Comparison of ENCODE assay signal across 8 cellular contexts in the genomic region with DNA sequence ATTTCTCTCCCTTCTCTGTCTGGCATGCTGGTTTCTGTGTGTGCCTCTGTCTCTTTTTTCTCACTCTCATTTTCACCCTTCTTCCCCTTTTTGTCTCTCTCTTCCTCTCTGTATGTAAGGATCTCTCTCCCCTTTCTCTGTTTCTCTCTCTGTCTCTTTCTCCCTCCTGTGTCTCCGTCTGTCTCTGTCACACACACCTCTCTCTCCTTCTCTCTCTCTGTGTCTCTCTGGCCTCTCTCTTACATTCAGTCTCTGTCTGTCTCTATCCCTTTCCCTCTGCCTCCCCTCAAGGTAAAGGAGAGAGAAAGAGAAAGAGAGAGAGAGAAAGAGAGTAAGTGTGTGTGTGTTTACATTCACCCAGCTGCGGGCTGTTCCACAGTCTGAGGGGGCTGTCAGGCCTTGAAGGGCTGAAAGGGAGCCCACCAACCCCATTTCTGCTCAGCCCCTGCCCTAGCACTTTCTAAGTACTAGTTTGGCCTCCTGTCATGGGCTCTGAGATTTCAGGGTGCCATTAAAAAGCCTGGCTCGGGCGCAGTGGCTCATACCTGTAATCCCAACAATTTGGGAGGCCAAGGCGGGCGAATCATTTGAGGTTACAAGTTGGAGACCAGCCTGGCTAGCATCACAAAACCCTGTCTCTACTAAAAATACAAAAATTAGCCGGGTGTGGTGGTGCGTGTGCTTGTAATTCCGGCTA. TPM values are rescaled to one million over a fixed set of nuclear protein-coding genes. Genes with fewer than 3 reads are reported as not detected.
A peak's percentile ranks its signal among the peaks of the same experiment; 100 is the strongest.
DNase-seq lines count a peak whose midpoint lies in the region; ATAC-seq and TF ChIP-seq lines count a peak whose summit lies in the region.

No MANE protein-coding gene starts in this region.

- H3K4me3 ChIP-seq in BE2C (ENCODE audit: low read depth, low read length) (peak overlapping the region; percentile 62), mononuclear cell (ENCODE audit: low read length) (peak overlapping the region; percentile 35)

- H3K36me3 ChIP-seq in BE2C: no peaks in the 10 kb centered on the region; the same call in 1 of the 2 replicates

- DNase-seq in BE2C (no peak), amygdala (lab: John Stamatoyannopoulos, UW) (no peak)
- DNase-seq in activated CD8-positive, alpha-beta T cell treated with anti-CD3 and anti-CD28 coated beads for 36 hours: peak; percentile 15
- no peak for DNase-seq in stimulated activated naive CD4-positive, alpha-beta T cell treated with Interleukin-2 at 50 U/mL for 16 hours (lab: John Stamatoyannopoulos, UW)

- peak overlapping the region; percentile 85 for H3K4me3 Mint-ChIP-seq in activated CD8-positive, alpha-beta T cell treated with anti-CD3 and anti-CD28 coated beads for 36 hours

- peak; percentile 42 for ATAC-seq in GM21619 (IDR thresholded peaks at IDR 0.05; ENCODE audit: unreplicated experiment)
- ATAC-seq in activated CD8-positive, alpha-beta T cell treated with anti-CD3 and anti-CD28 coated beads for 36 hours: peak; percentile 16
- ATAC-seq in GM18502 (IDR thresholded peaks at IDR 0.05; ENCODE audit: poor library complexity, unreplicated experiment): no peak
- ATAC-seq in HG03045 (IDR thresholded peaks at IDR 0.05; ENCODE audit: unreplicated experiment): no peak

- no peaks in the 10 kb centered on the region for H3K27me3 Mint-ChIP-seq in activated CD8-positive, alpha-beta T cell treated with anti-CD3 and anti-CD28 coated beads for 36 hours

- CTCF ChIA-PET in activated CD8-positive, alpha-beta T cell treated with anti-CD3 and anti-CD28 coated beads for 36 hours (lab: Charles Lee): interaction anchor here (0.8 to 2.1 kb wide), 8 partner anchors 10 to 116 kb away, joined by 3 to 20 read pairs (median 4); a partner anchor contains a TSS

- POLR2A ChIA-PET in activated CD8-positive, alpha-beta T cell treated with anti-CD3 and anti-CD28 coated beads for 36 hours (lab: Charles Lee): interaction anchor here (0.9 to 1.5 kb wide), 5 partner anchors 9 to 119 kb away, joined by 3 to 10 read pairs (median 4); a partner anchor contains a TSS

- TF ChIP-seq CTCF in BE2C (IDR thresholded peaks at IDR 0.05; ENCODE audit: low read depth, low read length): no peak
- no peak for TF ChIP-seq CTCF in activated CD8-positive, alpha-beta T cell treated with anti-CD3 and anti-CD28 coated beads for 36 hours (IDR thresholded peaks at IDR 0.05)

- H3K27ac Mint-ChIP-seq in activated CD8-positive, alpha-beta T cell treated with anti-CD3 and anti-CD28 coated beads for 36 hours: peak overlapping the region; percentile 92

- H3K4me1 ChIP-seq in BE2C (peaks cover 5% of the 10 kb centered on the region; the same call in 1 of the 2 replicates), mononuclear cell (ENCODE audit: insufficient read depth, low read length) (peaks cover 14% of the 10 kb centered on the region)

- no peaks in the 10 kb centered on the region for H3K36me3 Mint-ChIP-seq in activated CD8-positive, alpha-beta T cell treated with anti-CD3 and anti-CD28 coated beads for 36 hours (ENCODE audit: low read depth)

- H3K9me3 Mint-ChIP-seq in activated CD8-positive, alpha-beta T cell treated with anti-CD3 and anti-CD28 coated beads for 36 hours: no peaks in the 10 kb centered on the region

- intact Hi-C loops in activated CD8-positive, alpha-beta T cell treated with anti-CD3 and anti-CD28 coated beads for 36 hours (cut with micrococcal nuclease): no loop called here

- H3K27me3 ChIP-seq in BE2C (no peaks in the 10 kb centered on the region), mononuclear cell (ENCODE audit: insufficient read depth, low read length) (no peaks in the 10 kb centered on the region)

- H3K4me1 Mint-ChIP-seq in activated CD8-positive, alpha-beta T cell treated with anti-CD3 and anti-CD28 coated beads for 36 hours (ENCODE audit: low read depth): peaks cover 12% of the 10 kb centered on the region

- H3K9me3 ChIP-seq in BE2C (no peaks in the 10 kb centered on the region), mononuclear cell (ENCODE audit: low read depth, low read length) (no peaks in the 10 kb centered on the region)

RNA-seq across cellular contexts. Expression of a gene that starts 9.6 kb away (rescaled TPM):
- 32.9 TPM for polyA plus RNA-seq in BE2C (2012; ENCODE audit: insufficient read depth, insufficient read length, low read depth)
- total RNA-seq in activated CD8-positive, alpha-beta T cell treated with anti-CD3 and anti-CD28 coated beads for 36 hours: 10 to 100 TPM; 56.8 to 61.0 TPM
- total RNA-seq in mononuclear cell: 93.8 TPM

RNA-seq across cellular contexts. Expression of a gene that starts 21.4 kb away (rescaled TPM):
- polyA plus RNA-seq in BE2C (2012; ENCODE audit: insufficient read depth, insufficient read length, low read depth): 7.1 TPM
- 10 to 100 TPM; 11.1 to 11.7 TPM for total RNA-seq in activated CD8-positive, alpha-beta T cell treated with anti-CD3 and anti-CD28 coated beads for 36 hours
- total RNA-seq in mononuclear cell: 6.3 TPM

RNA-seq across cellular contexts. Expression of a gene that starts 24.0 kb away (rescaled TPM):
- 38.1 TPM for polyA plus RNA-seq in BE2C (2012; ENCODE audit: insufficient read depth, insufficient read length, low read depth)
- total RNA-seq in activated CD8-positive, alpha-beta T cell treated with anti-CD3 and anti-CD28 coated beads for 36 hours: under 1 TPM; 0.36 to 0.70 TPM
- under 0.01 TPM for total RNA-seq in mononuclear cell

Comparison
In these comparisons a context has a peak if more than half of its experiments do, and no peak if none do; other contexts are left out.
1. ATAC-seq: peak in GM21619 (single experiment) and activated CD8-positive, alpha-beta T cell treated with anti-CD3 and anti-CD28 coated beads for 36 hours (single experiment); none in GM18502 (single experiment) and HG03045 (single experiment).